11 cellular contexts compared by ENCODE assay signal in genomic region chr7:73892003-73892975, GRCh38. TPM values are rescaled to one million over a fixed set of nuclear protein-coding genes. Genes with fewer than 3 reads are reported as not detected.
DNase-seq lines count a peak whose midpoint lies in the region; ATAC-seq and TF ChIP-seq lines count a peak whose summit lies in the region.
"Had no signal": no experiment of that assay in that cellular context is flagged by ENCODE, and none has a peak within 500 bp of the region (broad histone marks: within the 10 kb centered on the region; RNA-seq: fewer than 3 reads in every experiment).

No MANE protein-coding gene starts in this region.

- H3K4me1 Mint-ChIP-seq in nephron: peaks cover 73% of the 10 kb centered on the region
- H3K4me1 Mint-ChIP-seq in T-helper 2 cell treated with Interferon-gamma antibody and Interleukin-4, amounts not matched to agents 5 μg/mL and 100 μg/mL, for 36 hours (ENCODE audit: low read depth): peaks cover 3% of the 10 kb centered on the region

- no peak for TF ChIP-seq CTCF in nephron (IDR thresholded peaks at IDR 0.05; ENCODE audit: unreplicated experiment in 3 of 3)

- peak; percentile 82 for DNase-seq in Daoy (ENCODE audit: low read depth)
- peak; percentile 29 for DNase-seq in NCI-H446 treated with DMSO at 0.1 percent for 48 hours (lab: John Stamatoyannopoulos, UW)
- peak; percentile 53 for DNase-seq in dermis blood vessel endothelial cell
- DNase-seq in activated effector memory CD4-positive, alpha-beta T cell treated with anti-CD3 and anti-CD28 coated beads, Interleukin-2, amount 50 U/mL, for 16 hours: no peak
- no peak for DNase-seq in T-helper 2 cell
- DNase-seq in T-helper 2 cell treated with Interferon-gamma antibody and Interleukin-4, amounts not matched to agents 5 μg/mL and 100 μg/mL, for 36 hours (ENCODE audit: low spot score): no peak
- DNase-seq: activated CD4-positive, alpha-beta T cell treated with anti-CD3 and anti-CD28 coated beads for 4 hours; retina had no signal

- H3K27me3 Mint-ChIP-seq in nephron (ENCODE audit: low read depth): peaks cover 15% of the 10 kb centered on the region
- peaks cover 7% of the 10 kb centered on the region for H3K27me3 Mint-ChIP-seq in T-helper 2 cell treated with Interferon-gamma antibody and Interleukin-4, amounts not matched to agents 5 μg/mL and 100 μg/mL, for 36 hours (ENCODE audit: low read depth)

- H3K4me3 Mint-ChIP-seq in nephron: peak overlapping the region in 2 of 3 experiments; percentile 7 to 31
- H3K4me3 Mint-ChIP-seq in T-helper 2 cell treated with Interferon-gamma antibody and Interleukin-4, amounts not matched to agents 5 μg/mL and 100 μg/mL, for 36 hours: no peak overlapping the region

- peaks cover 10% of the 10 kb centered on the region for H3K36me3 Mint-ChIP-seq in nephron (ENCODE audit: low read depth)
- no peaks in the 10 kb centered on the region for H3K36me3 Mint-ChIP-seq in T-helper 2 cell treated with Interferon-gamma antibody and Interleukin-4, amounts not matched to agents 5 μg/mL and 100 μg/mL, for 36 hours (ENCODE audit: low read depth)

- ATAC-seq in HG03378 (IDR thresholded peaks at IDR 0.05; ENCODE audit: unreplicated experiment): no peak
- ATAC-seq: activated naive CD4-positive, alpha-beta T cell treated with anti-CD3 and anti-CD28 coated beads, Interleukin-2, amount 50 U/mL, for 72 hours had no signal

- peaks cover 16% of the 10 kb centered on the region for H3K9me3 Mint-ChIP-seq in nephron
- no peaks in the 10 kb centered on the region for H3K9me3 Mint-ChIP-seq in T-helper 2 cell treated with Interferon-gamma antibody and Interleukin-4, amounts not matched to agents 5 μg/mL and 100 μg/mL, for 36 hours

- peak overlapping the region; percentile 54 to 95 (median 77) for H3K27ac Mint-ChIP-seq in nephron
- H3K27ac Mint-ChIP-seq in T-helper 2 cell treated with Interferon-gamma antibody and Interleukin-4, amounts not matched to agents 5 μg/mL and 100 μg/mL, for 36 hours: no peak overlapping the region

RNA-seq across cellular contexts. Expression of gene TMEM270, which starts 31.3 kb away (rescaled TPM):
- 0.69 and 1.5 TPM in 2 replicates for total RNA-seq in Daoy (2014; rRNA removed; shearing (Covaris generic))
- total RNA-seq in dermis blood vessel endothelial cell: not detected in 2 replicates
- total RNA-seq: activated naive CD4-positive, alpha-beta T cell treated with anti-CD3 and anti-CD28 coated beads, Interleukin-2, amount 50 U/mL, for 72 hours had no signal

RNA-seq across cellular contexts. Expression of gene METTL27, which starts 50.0 kb away (rescaled TPM):
- total RNA-seq in Daoy (2014; rRNA removed; shearing (Covaris generic)): 0.48 and 2.3 TPM in 2 replicates
- 0.70 and 3.2 TPM in 2 replicates for total RNA-seq in dermis blood vessel endothelial cell

Comparison
In these comparisons a context has a peak if more than half of its experiments do, and no peak if none do; other contexts are left out.
1. DNase-seq: peak in Daoy (single experiment), NCI-H446 treated with DMSO at 0.1 percent for 48 hours (single experiment) and dermis blood vessel endothelial cell (single experiment); none in activated effector memory CD4-positive, alpha-beta T cell treated with anti-CD3 and anti-CD28 coated beads, Interleukin-2, amount 50 U/mL, for 16 hours (single experiment), T-helper 2 cell (0 of 5) and T-helper 2 cell treated with Interferon-gamma antibody and Interleukin-4, amounts not matched to agents 5 μg/mL and 100 μg/mL, for 36 hours (single experiment).